Comparison of ENCODE assay signal across 22 cellular contexts in genomic region chr4:174429701-174430100, GRCh38.
"Had no signal": no experiment of that assay in that cellular context is flagged by ENCODE, and none has a peak within 500 bp of the region (broad histone marks: within the 10 kb centered on the region; RNA-seq: fewer than 3 reads in every experiment).

No MANE protein-coding gene starts in this region.

- H3K4me3 ChIP-seq: gastrocnemius medialis, heart right ventricle, left lung, mucosa of descending colon, ovary, sigmoid colon, tibial artery, vagina had no signal

- H3K27me3 ChIP-seq: brain microvascular endothelial cell, gastrocnemius medialis, heart right ventricle, left lung, ovary, sigmoid colon, tibial artery, vagina had no signal

- H3K27ac ChIP-seq: brain microvascular endothelial cell, gastrocnemius medialis, heart right ventricle, left lung, ovary, sigmoid colon, tibial artery, vagina had no signal

- H3K9me3 ChIP-seq: gastrocnemius medialis, heart right ventricle, left lung, mucosa of descending colon, ovary, sigmoid colon, tibial artery, vagina had no signal

- H3K36me3 ChIP-seq: brain microvascular endothelial cell, gastrocnemius medialis, heart right ventricle, left lung, ovary, sigmoid colon, tibial artery, vagina had no signal

- FAIRE-seq: islet of Langerhans, TTC549 had no signal

- H3K4me1 ChIP-seq: gastrocnemius medialis, heart right ventricle, left lung, sigmoid colon, tibial artery, vagina had no signal

- ATAC-seq: activated CD8-positive, alpha-beta T cell treated with anti-CD3 and anti-CD28 coated beads for 36 hours; activated naive CD4-positive, alpha-beta T cell treated with anti-CD3 and anti-CD28 coated beads, Interleukin-2, amount 50 U/mL, for 72 hours; gastrocnemius medialis; heart right ventricle; left lung; mucosa of descending colon; naive thymus-derived CD4-positive, alpha-beta T cell; stimulated activated effector memory CD8-positive, alpha-beta T cell treated with anti-CD3 and anti-CD28 coated beads, Interleukin-12 subunit alpha, Interleukin-12 subunit beta, amount 100 ng/mL, for 72 hours had no signal

- DNase-seq: activated B cell treated with CpG ODN at 0.5 μM for 24 hours; activated CD4-positive, alpha-beta T cell treated with anti-CD3 and anti-CD28 coated beads for 48 hours; activated CD8-positive, alpha-beta T cell treated with anti-CD3 and anti-CD28 coated beads for 36 hours; activated effector memory CD4-positive, alpha-beta T cell treated with anti-CD3 and anti-CD28 coated beads, Interleukin-2, amount 50 U/mL, for 16 hours; activated T-cell treated with anti-CD3 and anti-CD28 coated beads, Interleukin-2, amount 50 U/mL, for 48 hours; amniotic stem cell; brain microvascular endothelial cell; effector CD8-positive, alpha-beta T cell; gastrocnemius medialis; heart right ventricle; left lung; mucosa of descending colon; naive thymus-derived CD4-positive, alpha-beta T cell; ovary; sigmoid colon; stimulated activated CD4-positive, alpha-beta T cell treated with anti-CD3 and anti-CD28 coated beads, Interleukin-2, amount 100 ng/mL, for 24 hours; tibial artery had no signal
